In the genomic region with DNA sequence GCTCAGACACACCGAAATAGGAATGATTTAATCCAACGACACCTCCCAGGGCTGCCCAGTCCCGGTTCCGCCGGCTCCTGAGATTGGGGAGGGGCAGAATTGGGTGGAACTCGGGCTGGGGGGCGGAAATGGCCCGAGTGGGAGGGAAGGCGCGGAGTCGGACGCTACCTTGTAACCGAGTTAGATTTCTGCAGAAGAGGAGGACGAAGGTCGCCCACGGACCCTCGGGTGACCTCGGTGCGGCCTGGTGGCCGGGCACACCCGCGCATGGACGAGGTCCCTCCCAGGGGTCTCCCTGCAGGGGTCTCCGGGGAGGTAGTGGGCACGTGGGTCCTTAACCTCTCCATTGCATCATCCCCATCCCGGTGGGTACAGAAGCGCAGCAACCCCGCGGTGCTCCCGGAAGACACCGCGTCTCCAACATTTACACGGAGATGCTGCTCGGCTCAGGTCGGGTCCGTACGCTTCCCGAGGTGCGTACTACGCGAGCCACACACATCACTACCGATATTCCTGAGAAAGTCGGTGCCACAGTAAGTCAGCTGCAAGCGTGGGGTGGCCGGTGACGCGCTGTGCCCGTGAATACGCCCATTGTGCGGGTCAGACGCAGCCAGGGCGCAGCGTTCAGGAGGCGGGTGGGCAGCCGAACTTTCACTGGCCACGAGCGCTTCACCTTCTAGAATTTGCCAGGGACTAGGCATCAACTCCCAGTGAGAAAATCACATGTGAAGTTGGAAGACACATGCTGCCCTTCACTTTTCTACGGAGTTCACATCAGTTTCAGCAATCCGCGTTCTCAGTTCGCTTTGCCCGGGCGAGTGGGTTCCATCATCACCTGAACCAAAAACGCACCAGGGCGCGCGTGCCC, we compare ENCODE assay signal across 9 cellular contexts. TPM values are rescaled to one million over a fixed set of nuclear protein-coding genes. Genes with fewer than 3 reads are reported as not detected.
A peak's percentile ranks its signal among the peaks of the same experiment; 100 is the strongest.
DNase-seq lines count a peak whose midpoint lies in the region; ATAC-seq, FAIRE-seq and TF ChIP-seq lines count a peak whose summit lies in the region.
"Had no signal": no experiment of that assay in that cellular context is flagged by ENCODE, and none has a peak within 500 bp of the region (broad histone marks: within the 10 kb centered on the region; RNA-seq: fewer than 3 reads in every experiment).

No MANE protein-coding gene starts in this region.

- H3K4me1 Mint-ChIP-seq in activated CD4-positive, alpha-beta T cell treated with anti-CD3 and anti-CD28 coated beads, Interleukin-2, amount 10 ng/mL, durations not matched to agents 7 days and 5 days, result peaks cover 36% of the 10 kb centered on the region

- no peaks in the 10 kb centered on the region for H4K20me1 ChIP-seq in endothelial cell of umbilical vein (replicated peaks; ENCODE audit: control insufficient read depth, extremely low read depth, insufficient read depth, low read length)

- H3K4me3 ChIP-seq in Jurkat, Clone E6-1 (ENCODE audit: low read length), result peak overlapping the region; percentile 71
- H3K4me3 ChIP-seq in endothelial cell of umbilical vein (replicated peaks in 1 of 3; ENCODE audit: insufficient read depth in 1 of 3, low read depth in 1 of 3, low read length in 3 of 3) (peak overlapping the region; percentile 80 to 97 (median 97)), mucosa of descending colon (peak overlapping the region; percentile 38), thyroid gland (replicated peaks in 1 of 3) (peak overlapping the region; percentile 65 to 93 (median 71))

- no peaks in the 10 kb centered on the region for H3K36me3 Mint-ChIP-seq in activated CD4-positive, alpha-beta T cell treated with anti-CD3 and anti-CD28 coated beads, Interleukin-2, amount 10 ng/mL, durations not matched to agents 7 days and 5 days (ENCODE audit: low read depth)

- H3K9me3 ChIP-seq in endothelial cell of umbilical vein (replicated peaks; ENCODE audit: control insufficient read depth, insufficient read depth, low read length) (no peaks in the 10 kb centered on the region), mucosa of descending colon (no peaks in the 10 kb centered on the region), thyroid gland (no peaks in the 10 kb centered on the region)

- intact Hi-C loops in endothelial cell of umbilical vein (cut with micrococcal nuclease) (loop anchor here (1.0 to 10.0 kb wide), 6 partner anchors 86 to 1995 kb away; a partner anchor contains a TSS), mucosa of descending colon (cut with DNase I, micrococcal nuclease) (no loop called here), thyroid gland (cut with DNase I) (no loop called here)

- peak; percentile 52 for FAIRE-seq in endothelial cell of umbilical vein (lab: Jason Lieb, UNC)

- BruUV-seq in endothelial cell of umbilical vein (replicated peaks; lab: Mats Ljungman, UMichigan), result no TSS peak

- H3K79me2 ChIP-seq in endothelial cell of umbilical vein (ENCODE audit: control insufficient read depth, insufficient read depth, low read length), result peaks cover 2% of the 10 kb centered on the region

- H3K27me3 Mint-ChIP-seq in activated CD4-positive, alpha-beta T cell treated with anti-CD3 and anti-CD28 coated beads, Interleukin-2, amount 10 ng/mL, durations not matched to agents 7 days and 5 days, result peaks cover 55% of the 10 kb centered on the region

- no peak overlapping the region for H3K27ac ChIP-seq in endothelial cell of umbilical vein (ENCODE audit: insufficient read depth, low read depth, low read length)
- peak overlapping the region; percentile 73 to 92 (median 85) for H3K27ac ChIP-seq in thyroid gland
- H3K27ac ChIP-seq: C4-2B had no signal

- H3K9ac ChIP-seq in endothelial cell of umbilical vein (replicated peaks; ENCODE audit: extremely low read depth, insufficient read depth, low read length), result peak overlapping the region; percentile 12

- H3K4me1 ChIP-seq in endothelial cell of umbilical vein (ENCODE audit: control insufficient read depth, extremely low read depth, insufficient read depth, low read length), result peaks cover 25% of the 10 kb centered on the region
- H3K4me1 ChIP-seq in mucosa of descending colon (ENCODE audit: low read depth), result peaks cover 8% of the 10 kb centered on the region
- peaks cover 16 to 19% of the 10 kb centered on the region in 2 donors for H3K4me1 ChIP-seq in thyroid gland

- H3K9me1 ChIP-seq in endothelial cell of umbilical vein (replicated peaks; ENCODE audit: control insufficient read depth, extremely low read depth, insufficient read depth, low read length), result no peaks in the 10 kb centered on the region

- dilution Hi-C loops in endothelial cell of umbilical vein (cut with MboI; ENCODE audit: extremely low pct_ligation_motif_present, low sequenced_read_pairs), result no loop called here

- peak overlapping the region; percentile 83 for H3K27ac Mint-ChIP-seq in activated CD4-positive, alpha-beta T cell treated with anti-CD3 and anti-CD28 coated beads, Interleukin-2, amount 10 ng/mL, durations not matched to agents 7 days and 5 days

- POLR2A ChIA-PET in activated CD4-positive, alpha-beta T cell treated with anti-CD3 and anti-CD28 coated beads, Interleukin-2, amount 10 ng/mL, durations not matched to agents 7 days and 5 days (lab: Charles Lee), result no interaction called here
- POLR2A ChIA-PET in endothelial cell of umbilical vein (lab: Charles Lee), result no interaction called here

- H2AFZ ChIP-seq in endothelial cell of umbilical vein (ENCODE audit: low read depth, low read length), result peak overlapping the region; percentile 79

- 0 to 1% methylated on average over 21 to 53 of the region's 67 CpGs for WGBS in thyroid gland, 2 donors

- CTCF ChIA-PET in activated CD4-positive, alpha-beta T cell treated with anti-CD3 and anti-CD28 coated beads, Interleukin-2, amount 10 ng/mL, durations not matched to agents 7 days and 5 days (lab: Charles Lee), result interaction anchor here (0.6 kb wide), 1 partner anchor 13 kb away, joined by 3 read pairs; no protein-coding TSS in a partner anchor
- CTCF ChIA-PET in endothelial cell of umbilical vein (lab: Charles Lee), result interaction anchor here (0.9 to 1.8 kb wide), 6 partner anchors 11 to 309 kb away, joined by 3 to 8 read pairs (median 4); no protein-coding TSS in a partner anchor

- DNase-seq in NCI-H1417 (lab: John Stamatoyannopoulos, UW) (peak; percentile 45 to 89 (median 89)), NCI-H1417 treated with DMSO at 0.1 percent for 48 hours (lab: John Stamatoyannopoulos, UW) (no peak), endothelial cell of umbilical vein (ENCODE audit: low read depth, low spot score) (peak; percentile 41), mucosa of descending colon (peak; percentile 55 to 75 (median 71)), thyroid gland (peak; percentile 50 to 53), NCI-H128 (lab: John Stamatoyannopoulos, UW; ENCODE audit: unreplicated experiment) (no peak)
- no peak for DNase-seq in Jurkat, Clone E6-1 (ENCODE audit: low read depth, low spot score)
- DNase-seq in activated CD4-positive, alpha-beta T cell treated with anti-CD3 and anti-CD28 coated beads, Interleukin-2, amount 10 ng/mL, durations not matched to agents 7 days and 5 days, result peak; percentile 21

- H3K4me2 ChIP-seq in endothelial cell of umbilical vein (ENCODE audit: insufficient read depth, low read length), result peak overlapping the region; percentile 100

- H3K4me3 Mint-ChIP-seq in activated CD4-positive, alpha-beta T cell treated with anti-CD3 and anti-CD28 coated beads, Interleukin-2, amount 10 ng/mL, durations not matched to agents 7 days and 5 days, result peak overlapping the region; percentile 89

- TF ChIP-seq CTCF in endothelial cell of umbilical vein (IDR thresholded peaks at IDR 0.05; ENCODE audit: extremely low read depth in 1 of 2, insufficient read depth in 1 of 2, low read depth in 1 of 2, low read length in 2 of 2), result no peak
- no peak for TF ChIP-seq CTCF in mucosa of descending colon (IDR thresholded peaks at IDR 0.05)
- no peak for TF ChIP-seq CTCF in thyroid gland (IDR thresholded peaks at IDR 0.05)

- peak; percentile 20 for ATAC-seq in mucosa of descending colon

- H3K36me3 ChIP-seq in endothelial cell of umbilical vein (ENCODE audit: control insufficient read depth in 2 of 2, extremely low read depth in 1 of 2, insufficient read depth in 2 of 2, low read length in 2 of 2), result no peaks in the 10 kb centered on the region
- H3K36me3 ChIP-seq in mucosa of descending colon (ENCODE audit: low read depth), result no peaks in the 10 kb centered on the region
- no peaks in the 10 kb centered on the region for H3K36me3 ChIP-seq in thyroid gland

- H3K9me3 Mint-ChIP-seq in activated CD4-positive, alpha-beta T cell treated with anti-CD3 and anti-CD28 coated beads, Interleukin-2, amount 10 ng/mL, durations not matched to agents 7 days and 5 days, result no peaks in the 10 kb centered on the region

- H3K27me3 ChIP-seq in endothelial cell of umbilical vein (ENCODE audit: control insufficient read depth in 2 of 2, insufficient read depth in 2 of 2, low read length in 2 of 2), result peaks cover 6 to 8% of the 10 kb centered on the region in 2 experiments
- no peaks in the 10 kb centered on the region for H3K27me3 ChIP-seq in thyroid gland

- TF ChIP-seq POLR2A in endothelial cell of umbilical vein (IDR thresholded peaks at IDR 0.05; ENCODE audit: low read depth, low read length) (no peak), thyroid gland (IDR thresholded peaks at IDR 0.05) (peak in 1 of 2 donors; percentile 6)

TF ChIP-seq in endothelial cell of umbilical vein, 7 proteins besides CTCF, POLR2A, EP300 and RAD21 (continues in another document):
- TF ChIP-seq POLR2AphosphoS5 (IDR thresholded peaks at IDR 0.05; ENCODE audit: insufficient read depth, low read depth, low read length) (no peak), EZH2 (IDR thresholded peaks at IDR 0.05; ENCODE audit: borderline replicate concordance, low read depth, low read length, severe bottlenecking) (no peak), MYC (IDR thresholded peaks at IDR 0.05; ENCODE audit: low read depth, low read length) (no peak), GATA2 (IDR thresholded peaks at IDR 0.05; ENCODE audit: insufficient read depth, insufficient read length, low read depth, low read length) (no peak)

RNA-seq across cellular contexts. Expression of a gene that starts 3.0 kb away (rescaled TPM):
- polyA plus RNA-seq in Jurkat, Clone E6-1 (2012; ENCODE audit: insufficient read depth, insufficient read length), result 8.2 TPM
- 1 to 10 TPM; 3.9 to 4.1 TPM for total RNA-seq in activated CD4-positive, alpha-beta T cell treated with anti-CD3 and anti-CD28 coated beads, Interleukin-2, amount 10 ng/mL, durations not matched to agents 7 days and 5 days
- total RNA-seq in endothelial cell of umbilical vein, result 19.1 and 20.9 TPM in 2 replicates
- 3.6 TPM in 2 replicates for polyA plus RNA-seq in endothelial cell of umbilical vein
- 2.1 and 2.6 TPM in 2 replicates for polyA plus RNA-seq in endothelial cell of umbilical vein (2011; cell fraction: cytosol; rRNA removed)
- 11.6 and 13.1 TPM in 2 replicates for polyA plus RNA-seq in endothelial cell of umbilical vein (2011; cell fraction: nucleus; rRNA removed)
- polyA plus RNA-seq in endothelial cell of umbilical vein (2012), result 5.5 and 9.5 TPM in 2 replicates
- polyA minus RNA-seq in endothelial cell of umbilical vein, result 6.4 and 7.4 TPM in 2 replicates
- polyA minus RNA-seq in endothelial cell of umbilical vein (2011; cell fraction: cytosol; rRNA and poly(A)+ RNA removed), result not detected
- polyA minus RNA-seq in endothelial cell of umbilical vein (2011; cell fraction: nucleus; rRNA and poly(A)+ RNA removed), result 8.9 and 11.2 TPM in 2 replicates
- 10 to 100 TPM; 22.0 to 47.9 (median 23.2) TPM for total RNA-seq in mucosa of descending colon
- total RNA-seq in thyroid gland, result 10 to 100 TPM; 25.4 to 44.8 (median 28.6) TPM

Comparison
In these comparisons a context has a peak if more than half of its experiments do, and no peak if none do; other contexts are left out.
1. DNase-seq: peak in NCI-H1417 (3 of 3), activated CD4-positive, alpha-beta T cell treated with anti-CD3 and anti-CD28 coated beads, Interleukin-2, amount 10 ng/mL, durations not matched to agents 7 days and 5 days (single experiment), endothelial cell of umbilical vein (single experiment), mucosa of descending colon (3 of 3) and thyroid gland (2 of 2); none in NCI-H1417 treated with DMSO at 0.1 percent for 48 hours (single experiment), Jurkat, Clone E6-1 (single experiment) and NCI-H128 (single experiment).
2. H3K4me3 ChIP-seq: peak in every context shown above with its lines; median percentile 97 in endothelial cell of umbilical vein; 71 in Jurkat, Clone E6-1; 71 in thyroid gland; 38 in mucosa of descending colon.